ENCODE assay signal across 8 cellular contexts in the genomic region with DNA sequence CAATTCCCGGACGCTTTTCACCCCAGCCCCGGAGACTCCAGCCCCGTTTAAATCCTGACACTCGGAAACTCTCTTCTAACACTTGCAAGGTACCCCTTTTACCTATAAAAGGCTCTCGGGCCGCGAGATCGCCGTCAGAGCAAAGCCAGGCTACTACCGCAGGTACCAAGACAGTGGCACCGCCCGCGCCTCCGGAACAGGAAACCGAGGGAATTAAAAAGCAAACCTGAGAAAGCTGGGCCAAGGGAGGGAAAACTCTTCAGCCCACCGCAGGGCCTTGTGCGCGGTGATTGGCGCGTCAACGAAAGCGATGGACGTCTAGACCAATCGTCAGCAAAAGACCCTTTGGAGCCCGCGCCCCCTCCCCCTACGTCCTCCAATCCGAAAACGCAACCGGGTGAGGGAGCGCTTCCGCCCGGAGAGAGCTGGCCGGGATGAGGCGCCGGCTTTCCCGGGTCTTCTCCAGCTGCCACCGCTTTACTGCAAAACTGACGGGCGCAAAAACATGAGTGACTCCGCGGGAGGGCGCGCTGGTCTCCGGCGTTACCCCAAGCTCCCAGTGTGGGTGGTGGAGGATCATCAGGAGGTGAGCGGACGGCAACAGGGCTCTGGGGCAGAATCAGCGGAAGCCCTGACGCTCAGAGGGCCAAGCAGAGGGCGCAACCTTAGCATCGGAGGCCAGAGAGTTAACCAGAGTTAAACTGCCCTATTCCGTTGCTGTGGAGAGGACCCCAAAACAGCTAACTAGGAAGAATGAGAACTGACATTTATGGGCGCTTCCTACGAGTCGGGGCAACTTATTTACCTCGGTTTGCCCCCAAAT. TPM values are rescaled to one million over a fixed set of nuclear protein-coding genes. Genes with fewer than 3 reads are reported as not detected.
DNase-seq lines count a peak whose midpoint lies in the region; ATAC-seq and TF ChIP-seq lines count a peak whose summit lies in the region.

A gene (plus strand): TSS at position 414 of the 823 bp plus-strand sequence. CDS start 92 bp downstream, at position 506.
A gene with protein sequence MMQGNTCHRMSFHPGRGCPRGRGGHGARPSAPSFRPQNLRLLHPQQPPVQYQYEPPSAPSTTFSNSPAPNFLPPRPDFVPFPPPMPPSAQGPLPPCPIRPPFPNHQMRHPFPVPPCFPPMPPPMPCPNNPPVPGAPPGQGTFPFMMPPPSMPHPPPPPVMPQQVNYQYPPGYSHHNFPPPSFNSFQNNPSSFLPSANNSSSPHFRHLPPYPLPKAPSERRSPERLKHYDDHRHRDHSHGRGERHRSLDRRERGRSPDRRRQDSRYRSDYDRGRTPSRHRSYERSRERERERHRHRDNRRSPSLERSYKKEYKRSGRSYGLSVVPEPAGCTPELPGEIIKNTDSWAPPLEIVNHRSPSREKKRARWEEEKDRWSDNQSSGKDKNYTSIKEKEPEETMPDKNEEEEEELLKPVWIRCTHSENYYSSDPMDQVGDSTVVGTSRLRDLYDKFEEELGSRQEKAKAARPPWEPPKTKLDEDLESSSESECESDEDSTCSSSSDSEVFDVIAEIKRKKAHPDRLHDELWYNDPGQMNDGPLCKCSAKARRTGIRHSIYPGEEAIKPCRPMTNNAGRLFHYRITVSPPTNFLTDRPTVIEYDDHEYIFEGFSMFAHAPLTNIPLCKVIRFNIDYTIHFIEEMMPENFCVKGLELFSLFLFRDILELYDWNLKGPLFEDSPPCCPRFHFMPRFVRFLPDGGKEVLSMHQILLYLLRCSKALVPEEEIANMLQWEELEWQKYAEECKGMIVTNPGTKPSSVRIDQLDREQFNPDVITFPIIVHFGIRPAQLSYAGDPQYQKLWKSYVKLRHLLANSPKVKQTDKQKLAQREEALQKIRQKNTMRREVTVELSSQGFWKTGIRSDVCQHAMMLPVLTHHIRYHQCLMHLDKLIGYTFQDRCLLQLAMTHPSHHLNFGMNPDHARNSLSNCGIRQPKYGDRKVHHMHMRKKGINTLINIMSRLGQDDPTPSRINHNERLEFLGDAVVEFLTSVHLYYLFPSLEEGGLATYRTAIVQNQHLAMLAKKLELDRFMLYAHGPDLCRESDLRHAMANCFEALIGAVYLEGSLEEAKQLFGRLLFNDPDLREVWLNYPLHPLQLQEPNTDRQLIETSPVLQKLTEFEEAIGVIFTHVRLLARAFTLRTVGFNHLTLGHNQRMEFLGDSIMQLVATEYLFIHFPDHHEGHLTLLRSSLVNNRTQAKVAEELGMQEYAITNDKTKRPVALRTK (N-terminal part only) (minus strand): TSS at position 206 of the 823 bp plus-strand sequence. CDS start 3,034 bp downstream, outside the sequence.

- ATAC-seq in HG03460 (IDR thresholded peaks at IDR 0.05; ENCODE audit: unreplicated experiment): peak; percentile 93
- peak; percentile 97 for ATAC-seq in left colon

- peaks cover 49% of the 10 kb centered on the region for H3K36me3 ChIP-seq in BLaER1

- peak within 1 kb of the TSS; percentile 90 for H3K4me2 ChIP-seq in BLaER1

- H3K9me3 ChIP-seq in BLaER1: no peaks in the 10 kb centered on the region

- peaks cover 28% of the 10 kb centered on the region for H3K4me1 ChIP-seq in BLaER1

- DNase-seq in GM19240 (ENCODE audit: insufficient read length, low spot score): peak; percentile 63
- DNase-seq in NCI-H526 (lab: John Stamatoyannopoulos, UW): peak; percentile 95 to 98
- DNase-seq in activated CD4-positive, alpha-beta T cell treated with anti-CD3 and anti-CD28 coated beads for 48 hours: peak; percentile 96
- DNase-seq in coronary artery (ENCODE audit: low spot score): peak; percentile 95
- peak; percentile 97 to 98 for DNase-seq in left colon
- DNase-seq in stimulated activated CD4-positive, alpha-beta T cell treated with anti-CD3 and anti-CD28 coated beads, Interleukin-1b, Interleukin-23, amount 100 ng/mL, for 48 hours: peak; percentile 94

- H4K20me1 ChIP-seq in BLaER1: no peaks in the 10 kb centered on the region

- peak within 1 kb of the TSS; percentile 85 for H3K9ac ChIP-seq in BLaER1

- H3K4me3 ChIP-seq in BLaER1 (peak within 1 kb of the TSS; percentile 87), coronary artery (peak within 1 kb of the TSS; percentile 85)

- peak within 1 kb of the TSS; percentile 71 for H3K27ac ChIP-seq in BLaER1
- peak within 1 kb of the TSS; percentile 21 to 80 for H3K27ac ChIP-seq in coronary artery

- intact Hi-C loops in left colon (cut with DNase I, micrococcal nuclease): no loop called here

- no peak for TF ChIP-seq CTCF in coronary artery (IDR thresholded peaks at IDR 0.05)

- no peaks in the 10 kb centered on the region for H3K27me3 ChIP-seq in BLaER1

RNA-seq across cellular contexts. Expression of the first gene that starts in this region (rescaled TPM):
- total RNA-seq in left colon: 10 to 100 TPM; 26.5 to 28.9 TPM

RNA-seq across cellular contexts. Expression of the second gene that starts in this region (rescaled TPM):
- 10 to 100 TPM; 46.5 to 50.9 TPM for total RNA-seq in left colon

Comparison
In these comparisons a context has a peak if more than half of its experiments do, and no peak if none do; other contexts are left out.
1. Peak in every context shown above with its lines: DNase-seq, ATAC-seq, H3K4me3 ChIP-seq and H3K27ac ChIP-seq.